16 cellular contexts compared by ENCODE assay signal in genomic region chr3:141482250-141482937, GRCh38. TPM values are rescaled to one million over a fixed set of nuclear protein-coding genes. Genes with fewer than 3 reads are reported as not detected.
DNase-seq lines count a peak whose midpoint lies in the region; ATAC-seq, FAIRE-seq and TF ChIP-seq lines count a peak whose summit lies in the region.
"Had no signal": no experiment of that assay in that cellular context is flagged by ENCODE, and none has a peak within 500 bp of the region (broad histone marks: within the 10 kb centered on the region; RNA-seq: fewer than 3 reads in every experiment).

No MANE protein-coding gene starts in this region.

- no peak for TF ChIP-seq CTCF in A549 (IDR thresholded peaks at IDR 0.05)
- no peak for TF ChIP-seq CTCF in HCT116 (IDR thresholded peaks at IDR 0.05 in 2 of 3, conservative IDR thresholded peaks at IDR 0.05 in 1 of 3; ENCODE audit: borderline replicate concordance in 1 of 3, insufficient read depth in 1 of 3, low read depth in 2 of 3, low read length in 2 of 3)
- no peak for TF ChIP-seq CTCF in RWPE2 (IDR thresholded peaks at IDR 0.05; ENCODE audit: poor library complexity, severe bottlenecking)
- no peak for TF ChIP-seq CTCF in fibroblast of mammary gland (conservative IDR thresholded peaks at IDR 0.05; ENCODE audit: control insufficient read depth, insufficient read depth, low read depth, low read length)

- POLR2A ChIA-PET in A549 (lab: Yijun Ruan, JAX), result no interaction called here
- POLR2A ChIA-PET in HCT116 (lab: Charles Lee), result no interaction called here

- ATAC-seq in A549 (peak; percentile 22 to 34; a peak in 4 of 6 replicates), HCT116 (no peak), RWPE2 (ENCODE audit: low read depth) (peak; percentile 28), GM18909 (IDR thresholded peaks at IDR 0.05; ENCODE audit: poor library complexity, unreplicated experiment) (no peak)

- no peaks in the 10 kb centered on the region for H4K20me1 ChIP-seq in HCT116 (ENCODE audit: insufficient read depth)
- H4K20me1 ChIP-seq: BLaER1 had no signal

- RAD21 ChIA-PET in HCT116 (lab: Charles Lee; ENCODE audit: low non-redundant PET in 1 of 2, low total read pairs in 2 of 2, uncharacterized antibody in 2 of 2, unreplicated experiment in 2 of 2), result no interaction called here

- H3K4me1 ChIP-seq in A549 (peaks cover 43% of the 10 kb centered on the region), HCT116 (ENCODE audit: control insufficient read depth in 1 of 2, insufficient read depth in 2 of 2, low read length in 2 of 2) (peaks cover 9 to 25% of the 10 kb centered on the region in 2 experiments), RWPE2 (ENCODE audit: insufficient read depth, poor library complexity, severe bottlenecking) (peaks cover 20% of the 10 kb centered on the region)

- peak overlapping the region; percentile 29; the same call in 2 of the 3 replicates for H3K4me2 ChIP-seq in A549
- H3K4me2 ChIP-seq in HCT116 (ENCODE audit: low read length), result peak overlapping the region; percentile 33
- H3K4me2 ChIP-seq: BLaER1 had no signal

- peak overlapping the region; percentile 23 to 70; a peak in 4 of 6 replicates for H3K27ac ChIP-seq in A549
- no peak overlapping the region for H3K27ac ChIP-seq in HCT116 (ENCODE audit: low read depth, low read length)
- peak overlapping the region; percentile 6 for H3K27ac ChIP-seq in RWPE2 (ENCODE audit: poor library complexity, severe bottlenecking)
- H3K27ac ChIP-seq: BLaER1 had no signal

- no peaks in the 10 kb centered on the region for H3K36me3 ChIP-seq in HCT116 (ENCODE audit: control insufficient read depth in 1 of 2, insufficient read depth in 2 of 2, low read length in 2 of 2)
- H3K36me3 ChIP-seq in RWPE2 (ENCODE audit: low read depth), result no peaks in the 10 kb centered on the region
- H3K36me3 ChIP-seq: BLaER1 had no signal

- no peaks in the 10 kb centered on the region for H3K9me2 ChIP-seq in HCT116 (ENCODE audit: insufficient read depth)

- TF ChIP-seq RAD21 in A549 (conservative IDR thresholded peaks at IDR 0.05 in 1 of 2, IDR thresholded peaks at IDR 0.05 in 1 of 2) (peak in 1 of 2 experiments; percentile 3; a peak in 2 of 5 replicates), HCT116 (IDR thresholded peaks at IDR 0.05; ENCODE audit: low read depth) (no peak)

- intact Hi-C loops in HCT116 (cut with micrococcal nuclease), result no loop called here

- CTCF ChIA-PET in A549 (lab: Yijun Ruan, JAX) (interaction anchor here (0.7 to 4.5 kb wide), 4 partner anchors 8 to 22 kb away, joined by 4 to 22 read pairs (median 5); no protein-coding TSS in a partner anchor), HCT116 (lab: Charles Lee) (interaction anchor here (1.1 kb wide), 1 partner anchor 22 kb away, joined by 3 read pairs; no protein-coding TSS in a partner anchor)

- DNase-seq in A549 (ENCODE audit: low read depth in 1 of 2, low spot score in 1 of 2) (peak; percentile 75 to 87), HCT116 (ENCODE audit: low read depth, low spot score) (peak; percentile 15), RWPE2 (ENCODE audit: low spot score) (no peak), fibroblast of mammary gland (ENCODE audit: low read depth) (peak; percentile 86), NCI-H1105 treated with DMSO at 0.1 percent for 48 hours (lab: John Stamatoyannopoulos, UW) (no peak)
- no peak for DNase-seq in stimulated activated CD4-positive, alpha-beta T cell treated with anti-CD3 and anti-CD28 coated beads, Interleukin-2, amount 100 ng/mL, for 24 hours
- DNase-seq in stimulated activated CD4-positive, alpha-beta T cell treated with anti-CD3 and anti-CD28 coated beads, Interleukin-2, amount 100 ng/mL, for 48 hours, result no peak
- DNase-seq: activated T-cell treated with anti-CD3 and anti-CD28 coated beads for 4 hours; naive B cell; NCI-H774; stimulated activated CD4-positive, alpha-beta T cell treated with anti-CD3 and anti-CD28 coated beads, Interleukin-12 subunit alpha, Interleukin-12 subunit beta, amount 100 ng/mL, for 4 hours; stimulated activated naive CD4-positive, alpha-beta T cell treated with Interleukin-2 at 50 U/mL for 16 hours; T-helper 9 cell had no signal

- H3K9me3 ChIP-seq in A549, result no peaks in the 10 kb centered on the region
- H3K9me3 ChIP-seq in HCT116 (ENCODE audit: control insufficient read depth in 1 of 2, insufficient read depth in 1 of 2, low read depth in 1 of 2, low read length in 2 of 2), result no peaks in the 10 kb centered on the region
- no peaks in the 10 kb centered on the region for H3K9me3 ChIP-seq in RWPE2 (ENCODE audit: severe bottlenecking)
- H3K9me3 ChIP-seq: BLaER1 had no signal

- H3K27me3 ChIP-seq in HCT116 (ENCODE audit: insufficient read depth, low read length), result no peaks in the 10 kb centered on the region
- H3K27me3 ChIP-seq in RWPE2 (ENCODE audit: insufficient read depth, poor library complexity, severe bottlenecking), result no peaks in the 10 kb centered on the region
- H3K27me3 ChIP-seq: BLaER1 had no signal

- BruUV-seq in HCT116 (replicated peaks; lab: Mats Ljungman, UMichigan), result no TSS peak

- TF ChIP-seq POLR2A in A549 (IDR thresholded peaks at IDR 0.05; ENCODE audit: low read length) (no peak), HCT116 (IDR thresholded peaks at IDR 0.05; ENCODE audit: borderline replicate concordance, extremely low read depth, insufficient read depth, insufficient read length) (no peak)

- H3K4me3 ChIP-seq in A549 (no peak overlapping the region), HCT116 (replicated peaks in 1 of 2; ENCODE audit: low read depth in 1 of 2, low read length in 2 of 2) (no peak overlapping the region), RWPE2 (ENCODE audit: severe bottlenecking) (no peak overlapping the region), fibroblast of mammary gland (ENCODE audit: control insufficient read depth, low read depth, low read length) (no peak overlapping the region)
- H3K4me3 ChIP-seq: BLaER1 had no signal

- WGBS in A549 (ENCODE audit: missing lambda C conversion rate), result 33% methylated on average over 5 of the region's 5 CpGs

- H2AFZ ChIP-seq in HCT116 (ENCODE audit: low read depth, low read length, poor library complexity, severe bottlenecking), result peak overlapping the region; percentile 55

- no peak overlapping the region for H3K9ac ChIP-seq in HCT116 (ENCODE audit: low read length)
- H3K9ac ChIP-seq: BLaER1 had no signal

- FAIRE-seq in A549 (lab: Jason Lieb, UNC), result peak; percentile 86
- FAIRE-seq: GM12891 had no signal

- TF ChIP-seq EP300 in A549 (IDR thresholded peaks at IDR 0.05), result peak in 1 of 2 experiments; percentile 62; a peak in 3 of 5 replicates

- H3K79me2 ChIP-seq in HCT116 (ENCODE audit: insufficient read depth, low read length), result no peaks in the 10 kb centered on the region

TF ChIP-seq in A549, 52 proteins besides CTCF, POLR2A, EP300 and RAD21 (continues in another document):
- TF ChIP-seq RNF2 (IDR thresholded peaks at IDR 0.05; ENCODE audit: borderline replicate concordance, low read depth) (no peak), E2F6 (IDR thresholded peaks at IDR 0.05; ENCODE audit: borderline replicate concordance, low read depth) (no peak), MAZ (IDR thresholded peaks at IDR 0.05; ENCODE audit: borderline replicate concordance, low read depth, low read length) (no peak), BHLHE40 (IDR thresholded peaks at IDR 0.05; ENCODE audit: low read depth, low read length) (no peak), JUN (IDR thresholded peaks at IDR 0.05) (peak; percentile 62 to 81; a peak in 4 of 5 replicates), EHMT2 (IDR thresholded peaks at IDR 0.05; ENCODE audit: low read depth) (no peak), USF2 (IDR thresholded peaks at IDR 0.05) (no peak)

TF ChIP-seq in HCT116, 20 proteins besides CTCF, POLR2A, EP300 and RAD21:
- TF ChIP-seq SP1 (IDR thresholded peaks at IDR 0.05; ENCODE audit: low read depth) (peak; percentile 13; the same call in 1 of the 2 replicates), JUND (IDR thresholded peaks at IDR 0.05) (peak; percentile 43; the same call in 1 of the 2 replicates), REST (IDR thresholded peaks at IDR 0.05; ENCODE audit: low read depth) (no peak), TCF7L2 (IDR thresholded peaks at IDR 0.05; ENCODE audit: borderline replicate concordance, extremely low read depth, insufficient read depth, insufficient read length) (no peak), CEBPB (IDR thresholded peaks at IDR 0.05; ENCODE audit: low read depth) (peak; percentile 39; the same call in 1 of the 2 replicates), FOSL1 (IDR thresholded peaks at IDR 0.05; ENCODE audit: low read depth) (peak; percentile 57), ZFX (IDR thresholded peaks at IDR 0.05) (no peak), POLR2AphosphoS5 (IDR thresholded peaks at IDR 0.05; ENCODE audit: low read depth, low read length) (no peak), EZH2 (IDR thresholded peaks at IDR 0.05) (no peak), EZH2phosphoT487 (IDR thresholded peaks at IDR 0.05; ENCODE audit: borderline replicate concordance) (no peak)

RNA-seq across cellular contexts. Expression of gene RASA2, which starts 4.4 kb away (rescaled TPM):
- 9.2 and 12.0 TPM in 2 replicates for polyA plus RNA-seq in A549 (2011; rRNA removed)
- polyA plus RNA-seq in A549 (2012; cell fraction: cytosol; rRNA removed), result 2.0 and 2.1 TPM in 2 replicates
- polyA plus RNA-seq in A549 (2012; cell fraction: nucleus; rRNA removed), result 2.7 and 3.1 TPM in 2 replicates
- 5.0 to 6.8 TPM (median 6.7 TPM) in 3 replicates for polyA plus RNA-seq in A549 (2017; fragmentation: RNase III; extraction: RNeasy Plus Mini Kit Qiagen cat#74134 plus additional on column Dnase treatment)
- polyA minus RNA-seq in A549 (2011; rRNA and poly(A)+ RNA removed), result 4.9 and 7.9 TPM in 2 replicates
- total RNA-seq in HCT116 (2021; ENCODE audit: unreplicated experiment), result 12.8 TPM
- 1.9 and 2.9 TPM in 2 replicates for polyA plus RNA-seq in HCT116 (2012)

Comparison
In these comparisons a context has a peak if more than half of its experiments do, and no peak if none do; other contexts are left out.
1. ATAC-seq: peak in A549 (2 of 2) and RWPE2 (single experiment); none in HCT116 (single experiment) and GM18909 (single experiment).
2. DNase-seq: peak in A549 (2 of 2), HCT116 (single experiment) and fibroblast of mammary gland (single experiment); none in RWPE2 (single experiment), NCI-H1105 treated with DMSO at 0.1 percent for 48 hours (single experiment), stimulated activated CD4-positive, alpha-beta T cell treated with anti-CD3 and anti-CD28 coated beads, Interleukin-2, amount 100 ng/mL, for 24 hours (0 of 2) and stimulated activated CD4-positive, alpha-beta T cell treated with anti-CD3 and anti-CD28 coated beads, Interleukin-2, amount 100 ng/mL, for 48 hours (0 of 2).
3. Of the 6 proteins assayed by ChIP-seq in both A549 and HCT116: peak only in A549: MAX; only in HCT116: none; in both: CEBPB; in neither: 3; mixed calls (peak in some experiments, not most) for 1.